In genomic region chr6:38857815-38858214, GRCh38 we compare ENCODE assay signal across 31 cellular contexts.
DNase-seq lines count a peak whose midpoint lies in the region; ATAC-seq and TF ChIP-seq lines count a peak whose summit lies in the region.
"Had no signal": no experiment of that assay in that cellular context is flagged by ENCODE, and none has a peak within 500 bp of the region (broad histone marks: within the 10 kb centered on the region; RNA-seq: fewer than 3 reads in every experiment).

No MANE protein-coding gene starts in this region.

- ATAC-seq in HG02852 (IDR thresholded peaks at IDR 0.05; ENCODE audit: unreplicated experiment): no peak
- ATAC-seq in GM18909 (IDR thresholded peaks at IDR 0.05; ENCODE audit: poor library complexity, unreplicated experiment): no peak
- ATAC-seq: A549; CD8-positive, alpha-beta T cell had no signal

- TF ChIP-seq CTCF in 22Rv1 (IDR thresholded peaks at IDR 0.05) (no peak), C4-2B (conservative IDR thresholded peaks at IDR 0.05) (no peak), LNCaP clone FGC (IDR thresholded peaks at IDR 0.05; ENCODE audit: control insufficient read depth, extremely low read depth, insufficient read depth) (no peak), VCaP (conservative IDR thresholded peaks at IDR 0.05) (no peak)

- peak overlapping the region; percentile 87 for H3K27ac ChIP-seq in 22Rv1
- H3K27ac ChIP-seq in C4-2B: peak overlapping the region; percentile 78; the same call in 1 of the 2 replicates
- H3K27ac ChIP-seq in VCaP: peak overlapping the region; percentile 82
- H3K27ac ChIP-seq: A549; BLaER1; BLaER1 treated with 17β-estradiol and CSF1 and Interleukin-3, amounts not matched to agents 10 nM and 100 nM had no signal

- DNase-seq in LNCaP clone FGC (ENCODE audit: low read depth): peak; percentile 93
- DNase-seq in activated effector memory CD4-positive, alpha-beta T cell treated with Interleukin-2 at 50 U/mL for 16 hours: no peak
- no peak for DNase-seq in activated T-cell treated with anti-CD3 and anti-CD28 coated beads, Interleukin-2, amount 50 U/mL, for 48 hours
- DNase-seq: 8988T; ACHN; AML-193; BE2C; C1 segment of cervical spinal cord; Caco-2; Calu3; CD4-positive, alpha-beta memory T cell; CD4-positive, alpha-beta T cell; CD4-positive, CD25-positive, alpha-beta regulatory T cell; CD8-positive, alpha-beta memory T cell; CD8-positive, alpha-beta T cell; COR-L47; DMS 273 treated with DMSO at 0.1 percent for 48 hours; DMS153; DMS53; DMS79; DMS79 treated with DMSO at 0.1 percent for 48 hours; DND-41; EL had no signal

- no peak overlapping the region for H3K4me3 ChIP-seq in LNCaP clone FGC (ENCODE audit: low read depth, low read length)
- H3K4me3 ChIP-seq: A549; BLaER1; BLaER1 treated with 17β-estradiol and CSF1 and Interleukin-3, amounts not matched to agents 10 nM and 100 nM had no signal
